Comparison of ENCODE assay signal across 25 cellular contexts in genomic region chr20:1441133-1441532, GRCh38. TPM values are rescaled to one million over a fixed set of nuclear protein-coding genes. Genes with fewer than 3 reads are reported as not detected.
"Had no signal": no experiment of that assay in that cellular context is flagged by ENCODE, and none has a peak within 500 bp of the region (broad histone marks: within the 10 kb centered on the region; RNA-seq: fewer than 3 reads in every experiment).

No MANE protein-coding gene starts in this region.

- H3K4me1 ChIP-seq: left lung, right atrium auricular region, right lobe of liver, tibial nerve, uterus had no signal

- H3K9me3 ChIP-seq: left lung, ovary, right atrium auricular region, right lobe of liver, tibial nerve, uterus had no signal

- H3K36me3 ChIP-seq: ovary, uterus had no signal

- H3K27ac ChIP-seq: left lung, ovary, right atrium auricular region, right lobe of liver, tibial nerve, uterus had no signal

- H3K4me3 Mint-ChIP-seq: immature natural killer cell; natural killer cell treated with Interleukin-12 subunit alpha and Interleukin-12 subunit beta and Interleukin-15 and Interleukin-18, amount 100 ng/mL, for 72 hours; stimulated activated memory B cell treated with anti-CD40 and anti-IgM and Interleukin-4, amounts not matched to agents 10 μg/mL and 1 μg/mL and 100 μg/mL, for 72 hours; stimulated activated naive CD8-positive, alpha-beta T cell treated with anti-CD3 and anti-CD28 coated beads, Interleukin-15, amount 100 ng/mL, for 72 hours; type B pancreatic cell had no signal

- H3K4me3 ChIP-seq: left lung, ovary, right atrium auricular region, right lobe of liver, smooth muscle cell, tibial nerve, uterus had no signal

- ATAC-seq: left lung; natural killer cell treated with Interleukin-12 subunit alpha and Interleukin-12 subunit beta and Interleukin-15 and Interleukin-18, amount 100 ng/mL, for 72 hours; right lobe of liver; stimulated activated memory B cell treated with anti-CD40 and anti-IgM and Interleukin-4, amounts not matched to agents 10 μg/mL and 1 μg/mL and 100 μg/mL, for 72 hours; stimulated activated naive CD8-positive, alpha-beta T cell treated with anti-CD3 and anti-CD28 coated beads, Interleukin-15, amount 100 ng/mL, for 72 hours had no signal

- DNase-seq: hypothalamus; immature natural killer cell; kidney; left colon; left lung; mesenchymal stem cell; ovary; right lobe of liver; stimulated activated CD4-positive, alpha-beta T cell treated with anti-CD3 and anti-CD28 coated beads, Interleukin-1b, Interleukin-23, amount 100 ng/mL, for 48 hours; stimulated activated CD4-positive, alpha-beta T cell treated with anti-CD3 and anti-CD28 coated beads, Interleukin-2, amount 100 ng/mL, for 48 hours; stimulated activated CD4-positive, alpha-beta T cell treated with anti-CD3 and anti-CD28 coated beads, Interleukin-4, amount 100 ng/mL, for 4 hours; stimulated activated CD8-positive, alpha-beta memory T cell treated with anti-CD3 and anti-CD28 coated beads, Interleukin-4, amount 100 ng/mL, for 48 hours; stimulated activated naive CD4-positive, alpha-beta T cell treated with Interleukin-2 at 50 U/mL for 16 hours; stimulated activated naive CD8-positive, alpha-beta T cell treated with anti-CD3 and anti-CD28 coated beads, Interleukin-15, amount 100 ng/mL, for 72 hours; substantia nigra; uterus had no signal

- H3K9me3 Mint-ChIP-seq: immature natural killer cell; natural killer cell treated with Interleukin-12 subunit alpha and Interleukin-12 subunit beta and Interleukin-15 and Interleukin-18, amount 100 ng/mL, for 72 hours; stimulated activated memory B cell treated with anti-CD40 and anti-IgM and Interleukin-4, amounts not matched to agents 10 μg/mL and 1 μg/mL and 100 μg/mL, for 72 hours; stimulated activated naive CD8-positive, alpha-beta T cell treated with anti-CD3 and anti-CD28 coated beads, Interleukin-15, amount 100 ng/mL, for 72 hours; type B pancreatic cell had no signal

- H3K27ac Mint-ChIP-seq: immature natural killer cell; natural killer cell treated with Interleukin-12 subunit alpha and Interleukin-12 subunit beta and Interleukin-15 and Interleukin-18, amount 100 ng/mL, for 72 hours; progenitor cell of endocrine pancreas; type B pancreatic cell had no signal

- H3K27me3 ChIP-seq: left lung, ovary, right atrium auricular region, right lobe of liver, tibial nerve, uterus had no signal

- H3K27me3 Mint-ChIP-seq: progenitor cell of endocrine pancreas; stimulated activated memory B cell treated with anti-CD40 and anti-IgM and Interleukin-4, amounts not matched to agents 10 μg/mL and 1 μg/mL and 100 μg/mL, for 72 hours; stimulated activated naive CD8-positive, alpha-beta T cell treated with anti-CD3 and anti-CD28 coated beads, Interleukin-15, amount 100 ng/mL, for 72 hours; type B pancreatic cell had no signal

- H3K4me2 ChIP-seq: smooth muscle cell had no signal

RNA-seq across cellular contexts. Expression of gene SIRPB2, which starts 50.1 kb away (rescaled TPM):
- total RNA-seq: natural killer cell treated with Interleukin-12 subunit alpha and Interleukin-12 subunit beta and Interleukin-15 and Interleukin-18, amount 100 ng/mL, for 72 hours; progenitor cell of endocrine pancreas; renal cortical epithelial cell; smooth muscle cell had no signal
- polyA plus RNA-seq: neural cell, smooth muscle cell had no signal
